Comparison of ENCODE assay signal across 1 cellular context in the genomic region with DNA sequence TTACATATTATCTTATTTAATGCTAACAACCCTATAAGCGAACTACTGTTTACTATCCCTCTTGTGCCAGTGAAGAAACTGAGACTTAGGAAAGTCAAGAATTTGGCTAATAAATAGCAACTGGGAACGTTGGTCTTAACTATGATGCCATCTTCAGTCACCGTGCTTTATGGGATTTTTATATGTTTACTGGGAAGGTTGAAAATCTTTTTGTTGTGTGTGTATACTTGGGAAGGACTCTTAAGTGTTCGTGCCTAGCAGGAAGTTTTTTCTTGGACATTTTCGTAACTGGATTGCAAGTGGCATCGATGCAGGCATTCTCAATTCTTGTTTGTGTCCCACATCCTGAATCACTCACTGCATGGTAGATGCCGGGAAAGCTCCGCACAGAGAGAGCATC.
TF ChIP-seq lines count a peak whose summit lies in the region.

No MANE protein-coding gene starts in this region.

TF ChIP-seq in GM23338, 12 proteins besides CTCF, POLR2A, EP300 and RAD21 (continued from another document):
- TF ChIP-seq, protein P1, sequence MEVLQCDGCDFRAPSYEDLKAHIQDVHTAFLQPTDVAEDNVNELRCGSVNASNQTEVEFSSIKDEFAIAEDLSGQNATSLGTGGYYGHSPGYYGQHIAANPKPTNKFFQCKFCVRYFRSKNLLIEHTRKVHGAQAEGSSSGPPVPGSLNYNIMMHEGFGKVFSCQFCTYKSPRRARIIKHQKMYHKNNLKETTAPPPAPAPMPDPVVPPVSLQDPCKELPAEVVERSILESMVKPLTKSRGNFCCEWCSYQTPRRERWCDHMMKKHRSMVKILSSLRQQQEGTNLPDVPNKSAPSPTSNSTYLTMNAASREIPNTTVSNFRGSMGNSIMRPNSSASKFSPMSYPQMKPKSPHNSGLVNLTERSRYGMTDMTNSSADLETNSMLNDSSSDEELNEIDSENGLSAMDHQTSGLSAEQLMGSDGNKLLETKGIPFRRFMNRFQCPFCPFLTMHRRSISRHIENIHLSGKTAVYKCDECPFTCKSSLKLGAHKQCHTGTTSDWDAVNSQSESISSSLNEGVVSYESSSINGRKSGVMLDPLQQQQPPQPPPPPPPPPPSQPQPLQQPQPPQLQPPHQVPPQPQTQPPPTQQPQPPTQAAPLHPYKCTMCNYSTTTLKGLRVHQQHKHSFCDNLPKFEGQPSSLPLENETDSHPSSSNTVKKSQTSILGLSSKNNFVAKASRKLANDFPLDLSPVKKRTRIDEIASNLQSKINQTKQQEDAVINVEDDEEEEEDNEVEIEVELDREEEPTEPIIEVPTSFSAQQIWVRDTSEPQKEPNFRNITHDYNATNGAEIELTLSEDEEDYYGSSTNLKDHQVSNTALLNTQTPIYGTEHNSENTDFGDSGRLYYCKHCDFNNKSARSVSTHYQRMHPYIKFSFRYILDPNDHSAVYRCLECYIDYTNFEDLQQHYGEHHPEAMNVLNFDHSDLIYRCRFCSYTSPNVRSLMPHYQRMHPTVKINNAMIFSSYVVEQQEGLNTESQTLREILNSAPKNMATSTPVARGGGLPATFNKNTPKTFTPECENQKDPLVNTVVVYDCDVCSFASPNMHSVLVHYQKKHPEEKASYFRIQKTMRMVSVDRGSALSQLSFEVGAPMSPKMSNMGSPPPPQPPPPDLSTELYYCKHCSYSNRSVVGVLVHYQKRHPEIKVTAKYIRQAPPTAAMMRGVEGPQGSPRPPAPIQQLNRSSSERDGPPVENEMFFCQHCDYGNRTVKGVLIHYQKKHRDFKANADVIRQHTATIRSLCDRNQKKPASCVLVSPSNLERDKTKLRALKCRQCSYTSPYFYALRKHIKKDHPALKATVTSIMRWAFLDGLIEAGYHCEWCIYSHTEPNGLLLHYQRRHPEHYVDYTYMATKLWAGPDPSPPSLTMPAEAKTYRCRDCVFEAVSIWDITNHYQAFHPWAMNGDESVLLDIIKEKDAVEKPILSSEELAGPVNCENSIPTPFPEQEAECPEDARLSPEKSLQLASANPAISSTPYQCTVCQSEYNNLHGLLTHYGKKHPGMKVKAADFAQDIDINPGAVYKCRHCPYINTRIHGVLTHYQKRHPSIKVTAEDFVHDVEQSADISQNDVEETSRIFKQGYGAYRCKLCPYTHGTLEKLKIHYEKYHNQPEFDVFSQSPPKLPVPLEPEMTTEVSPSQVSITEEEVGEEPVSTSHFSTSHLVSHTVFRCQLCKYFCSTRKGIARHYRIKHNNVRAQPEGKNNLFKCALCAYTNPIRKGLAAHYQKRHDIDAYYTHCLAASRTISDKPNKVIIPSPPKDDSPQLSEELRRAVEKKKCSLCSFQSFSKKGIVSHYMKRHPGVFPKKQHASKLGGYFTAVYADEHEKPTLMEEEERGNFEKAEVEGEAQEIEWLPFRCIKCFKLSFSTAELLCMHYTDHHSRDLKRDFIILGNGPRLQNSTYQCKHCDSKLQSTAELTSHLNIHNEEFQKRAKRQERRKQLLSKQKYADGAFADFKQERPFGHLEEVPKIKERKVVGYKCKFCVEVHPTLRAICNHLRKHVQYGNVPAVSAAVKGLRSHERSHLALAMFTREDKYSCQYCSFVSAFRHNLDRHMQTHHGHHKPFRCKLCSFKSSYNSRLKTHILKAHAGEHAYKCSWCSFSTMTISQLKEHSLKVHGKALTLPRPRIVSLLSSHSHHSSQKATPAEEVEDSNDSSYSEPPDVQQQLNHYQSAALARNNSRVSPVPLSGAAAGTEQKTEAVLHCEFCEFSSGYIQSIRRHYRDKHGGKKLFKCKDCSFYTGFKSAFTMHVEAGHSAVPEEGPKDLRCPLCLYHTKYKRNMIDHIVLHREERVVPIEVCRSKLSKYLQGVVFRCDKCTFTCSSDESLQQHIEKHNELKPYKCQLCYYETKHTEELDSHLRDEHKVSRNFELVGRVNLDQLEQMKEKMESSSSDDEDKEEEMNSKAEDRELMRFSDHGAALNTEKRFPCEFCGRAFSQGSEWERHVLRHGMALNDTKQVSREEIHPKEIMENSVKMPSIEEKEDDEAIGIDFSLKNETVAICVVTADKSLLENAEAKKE (CRISPR knock-in tag; IDR thresholded peaks at IDR 0.05) = no peak
- TF ChIP-seq, protein P2, sequence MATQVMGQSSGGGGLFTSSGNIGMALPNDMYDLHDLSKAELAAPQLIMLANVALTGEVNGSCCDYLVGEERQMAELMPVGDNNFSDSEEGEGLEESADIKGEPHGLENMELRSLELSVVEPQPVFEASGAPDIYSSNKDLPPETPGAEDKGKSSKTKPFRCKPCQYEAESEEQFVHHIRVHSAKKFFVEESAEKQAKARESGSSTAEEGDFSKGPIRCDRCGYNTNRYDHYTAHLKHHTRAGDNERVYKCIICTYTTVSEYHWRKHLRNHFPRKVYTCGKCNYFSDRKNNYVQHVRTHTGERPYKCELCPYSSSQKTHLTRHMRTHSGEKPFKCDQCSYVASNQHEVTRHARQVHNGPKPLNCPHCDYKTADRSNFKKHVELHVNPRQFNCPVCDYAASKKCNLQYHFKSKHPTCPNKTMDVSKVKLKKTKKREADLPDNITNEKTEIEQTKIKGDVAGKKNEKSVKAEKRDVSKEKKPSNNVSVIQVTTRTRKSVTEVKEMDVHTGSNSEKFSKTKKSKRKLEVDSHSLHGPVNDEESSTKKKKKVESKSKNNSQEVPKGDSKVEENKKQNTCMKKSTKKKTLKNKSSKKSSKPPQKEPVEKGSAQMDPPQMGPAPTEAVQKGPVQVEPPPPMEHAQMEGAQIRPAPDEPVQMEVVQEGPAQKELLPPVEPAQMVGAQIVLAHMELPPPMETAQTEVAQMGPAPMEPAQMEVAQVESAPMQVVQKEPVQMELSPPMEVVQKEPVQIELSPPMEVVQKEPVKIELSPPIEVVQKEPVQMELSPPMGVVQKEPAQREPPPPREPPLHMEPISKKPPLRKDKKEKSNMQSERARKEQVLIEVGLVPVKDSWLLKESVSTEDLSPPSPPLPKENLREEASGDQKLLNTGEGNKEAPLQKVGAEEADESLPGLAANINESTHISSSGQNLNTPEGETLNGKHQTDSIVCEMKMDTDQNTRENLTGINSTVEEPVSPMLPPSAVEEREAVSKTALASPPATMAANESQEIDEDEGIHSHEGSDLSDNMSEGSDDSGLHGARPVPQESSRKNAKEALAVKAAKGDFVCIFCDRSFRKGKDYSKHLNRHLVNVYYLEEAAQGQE (IDR thresholded peaks at IDR 0.05; ENCODE audit: unreplicated experiment) = no peak
- TF ChIP-seq CREB1 (CRISPR knock-in tag; IDR thresholded peaks at IDR 0.05; ENCODE audit: low read depth) = no peak
- TF ChIP-seq ZNF331 (CRISPR knock-in tag; IDR thresholded peaks at IDR 0.05; ENCODE audit: low read depth) = no peak
- TF ChIP-seq JUNB (IDR thresholded peaks at IDR 0.05; ENCODE audit: unreplicated experiment) = no peak
- no peak for TF ChIP-seq EZH2phosphoT487 (IDR thresholded peaks at IDR 0.05; ENCODE audit: unreplicated experiment)
- TF ChIP-seq, protein P3, sequence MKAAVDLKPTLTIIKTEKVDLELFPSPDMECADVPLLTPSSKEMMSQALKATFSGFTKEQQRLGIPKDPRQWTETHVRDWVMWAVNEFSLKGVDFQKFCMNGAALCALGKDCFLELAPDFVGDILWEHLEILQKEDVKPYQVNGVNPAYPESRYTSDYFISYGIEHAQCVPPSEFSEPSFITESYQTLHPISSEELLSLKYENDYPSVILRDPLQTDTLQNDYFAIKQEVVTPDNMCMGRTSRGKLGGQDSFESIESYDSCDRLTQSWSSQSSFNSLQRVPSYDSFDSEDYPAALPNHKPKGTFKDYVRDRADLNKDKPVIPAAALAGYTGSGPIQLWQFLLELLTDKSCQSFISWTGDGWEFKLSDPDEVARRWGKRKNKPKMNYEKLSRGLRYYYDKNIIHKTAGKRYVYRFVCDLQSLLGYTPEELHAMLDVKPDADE (IDR thresholded peaks at IDR 0.05) = no peak
- TF ChIP-seq POLR2AphosphoS5 (IDR thresholded peaks at IDR 0.05; ENCODE audit: low read depth) = no peak
- TF ChIP-seq ZNF114 (CRISPR knock-in tag; IDR thresholded peaks at IDR 0.05) = no peak
- TF ChIP-seq STAT1 (IDR thresholded peaks at IDR 0.05; ENCODE audit: unreplicated experiment) = no peak
- TF ChIP-seq NANOG (IDR thresholded peaks at IDR 0.05; ENCODE audit: borderline replicate concordance) = no peak
